In genomic region chr7:73978681-73979563, GRCh38 we compare ENCODE assay signal across 9 cellular contexts. TPM values are rescaled to one million over a fixed set of nuclear protein-coding genes. Genes with fewer than 3 reads are reported as not detected.
DNase-seq lines count a peak whose midpoint lies in the region; ATAC-seq and TF ChIP-seq lines count a peak whose summit lies in the region.
"Had no signal": no experiment of that assay in that cellular context is flagged by ENCODE, and none has a peak within 500 bp of the region (broad histone marks: within the 10 kb centered on the region; RNA-seq: fewer than 3 reads in every experiment).

No MANE protein-coding gene starts in this region.

- H3K4me3 ChIP-seq in uterus = no peak overlapping the region

- H3K9me3 ChIP-seq in uterus = no peaks in the 10 kb centered on the region

- no peak overlapping the region for H3K4me3 Mint-ChIP-seq in activated B cell treated with CpG ODN at 0.5 μM for 24 hours

- peaks cover 0 to 14% of the 10 kb centered on the region in 2 donors for H3K4me1 ChIP-seq in uterus

- H3K36me3 Mint-ChIP-seq in activated B cell treated with CpG ODN at 0.5 μM for 24 hours (ENCODE audit: low read depth) = no peaks in the 10 kb centered on the region

- peaks cover 4% of the 10 kb centered on the region for H3K27me3 Mint-ChIP-seq in activated B cell treated with CpG ODN at 0.5 μM for 24 hours

- peak; percentile 82 for TF ChIP-seq CTCF in C4-2B (conservative IDR thresholded peaks at IDR 0.05)
- TF ChIP-seq CTCF in activated B cell treated with CpG ODN at 0.5 μM for 24 hours (IDR thresholded peaks at IDR 0.05) = no peak
- TF ChIP-seq CTCF in uterus (IDR thresholded peaks at IDR 0.05) = no peak

- POLR2A ChIA-PET in activated B cell treated with CpG ODN at 0.5 μM for 24 hours (lab: Charles Lee) = no interaction called here

- H3K27ac ChIP-seq in C4-2B (no peak overlapping the region), uterus (peak overlapping the region; percentile 42 to 68)

- no peaks in the 10 kb centered on the region for H3K9me3 Mint-ChIP-seq in activated B cell treated with CpG ODN at 0.5 μM for 24 hours

- no peaks in the 10 kb centered on the region for H3K27me3 ChIP-seq in uterus

- DNase-seq in NCI-H2107 (lab: John Stamatoyannopoulos, UW) (peak; percentile 90), activated B cell treated with CpG ODN at 0.5 μM for 24 hours (no peak), iPS-NIHi7 (ENCODE audit: extremely low spot score) (peak; percentile 89), uterus (peak; percentile 26 to 41)
- no peak for DNase-seq in stimulated activated CD4-positive, alpha-beta T cell treated with anti-CD3 and anti-CD28 coated beads, Interleukin-1b, Interleukin-23, amount 100 ng/mL, for 48 hours

- H3K27ac Mint-ChIP-seq in activated B cell treated with CpG ODN at 0.5 μM for 24 hours = no peak overlapping the region

- CTCF ChIA-PET in activated B cell treated with CpG ODN at 0.5 μM for 24 hours (lab: Charles Lee) = no interaction called here

- no peaks in the 10 kb centered on the region for H3K36me3 ChIP-seq in uterus

- intact Hi-C loops in activated B cell treated with CpG ODN at 0.5 μM for 24 hours (cut with micrococcal nuclease) = loop anchor here (5.0 kb wide), 1 partner anchor 48 kb away; the partner anchor contains the start of gene ELN
- intact Hi-C loops in uterus (cut with DNase I; ENCODE audit: low total_unique reads) = no loop called here

- ATAC-seq in GM19025 (IDR thresholded peaks at IDR 0.05; ENCODE audit: low read depth, unreplicated experiment) (peak; percentile 83), activated B cell treated with CpG ODN at 0.5 μM for 24 hours (ENCODE audit: low read depth) (peak; percentile 57), HG02885 (IDR thresholded peaks at IDR 0.05; ENCODE audit: poor library complexity, unreplicated experiment) (no peak)

- H3K4me1 Mint-ChIP-seq in activated B cell treated with CpG ODN at 0.5 μM for 24 hours = peaks cover 8% of the 10 kb centered on the region

- TF ChIP-seq POLR2A in uterus (IDR thresholded peaks at IDR 0.05) = no peak

RNA-seq across cellular contexts. Expression of gene ELN, which starts 49.1 kb away (rescaled TPM):
- total RNA-seq in activated B cell treated with CpG ODN at 0.5 μM for 24 hours (not detected in 2 replicates), uterus (100 to 1,000 TPM in 2 of 4 donors, 10 to 100 TPM in 1, 1 to 10 TPM in 1; 4.1 to 427 (median 92.4) TPM)
- total RNA-seq: mononuclear cell had no signal

Comparison
In these comparisons a context has a peak if more than half of its experiments do, and no peak if none do; other contexts are left out.
1. DNase-seq: peak in NCI-H2107 (single experiment), iPS-NIHi7 (single experiment) and uterus (2 of 2); none in activated B cell treated with CpG ODN at 0.5 μM for 24 hours (single experiment) and stimulated activated CD4-positive, alpha-beta T cell treated with anti-CD3 and anti-CD28 coated beads, Interleukin-1b, Interleukin-23, amount 100 ng/mL, for 48 hours (single experiment).